8 cellular contexts compared by ENCODE assay signal in genomic region chr5:81972496-81972791, GRCh38. TPM values are rescaled to one million over a fixed set of nuclear protein-coding genes. Genes with fewer than 3 reads are reported as not detected.
DNase-seq lines count a peak whose midpoint lies in the region; ATAC-seq and TF ChIP-seq lines count a peak whose summit lies in the region.

No MANE protein-coding gene starts in this region.

- H3K27ac Mint-ChIP-seq in natural killer cell = peak overlapping the region; percentile 95 to 96

- no peaks in the 10 kb centered on the region for H3K9me3 Mint-ChIP-seq in natural killer cell

- DNase-seq in cardiac fibroblast (ENCODE audit: low read depth in 2 of 2) (no peak), natural killer cell (no peak), SK-N-DZ (ENCODE audit: low spot score) (no peak), NCI-H2107 (lab: John Stamatoyannopoulos, UW) (no peak), NCI-H2171 treated with DMSO at 0.1 percent for 48 hours (lab: John Stamatoyannopoulos, UW) (no peak), nucleus accumbens (lab: John Stamatoyannopoulos, UW) (no peak)

- H3K4me3 Mint-ChIP-seq in natural killer cell = peak overlapping the region; percentile 68

- peak overlapping the region; percentile 66 to 74 for H3K4me3 ChIP-seq in cardiac fibroblast (replicated peaks in 1 of 2; ENCODE audit: low read depth in 2 of 2, low read length in 2 of 2)

- TF ChIP-seq CTCF in cardiac fibroblast (IDR thresholded peaks at IDR 0.05; ENCODE audit: low read depth, low read length) = no peak
- no peak for TF ChIP-seq CTCF in natural killer cell (IDR thresholded peaks at IDR 0.05)

- peaks cover 15 to 19% of the 10 kb centered on the region in 2 donors for H3K4me1 Mint-ChIP-seq in natural killer cell

- H3K27me3 Mint-ChIP-seq in natural killer cell (ENCODE audit: low read depth in 2 of 2) = no peaks in the 10 kb centered on the region

- ATAC-seq in GM18858 (IDR thresholded peaks at IDR 0.05; ENCODE audit: unreplicated experiment) (peak; percentile 17), HG03565 (IDR thresholded peaks at IDR 0.05; ENCODE audit: unreplicated experiment) (peak; percentile 22), natural killer cell (no peak)

- intact Hi-C loops in natural killer cell (cut with micrococcal nuclease) = loop anchor here (2.0 to 5.0 kb wide), 2 partner anchors 120 to 222 kb away; partner anchors contain the start of gene SSBP2

- H3K36me3 Mint-ChIP-seq in natural killer cell = peaks cover 4% of the 10 kb centered on the region

RNA-seq across cellular contexts. Expression of gene ATG10, which starts 0.6 kb away (rescaled TPM):
- 10 to 100 TPM in 2 of 3 donors, 1 to 10 TPM in 1; 9.0 to 11.5 (median 11.4) TPM for total RNA-seq in natural killer cell
- 13.6 and 26.0 TPM in 2 replicates for polyA plus RNA-seq in SK-N-DZ (2014; cell fraction: cytosol; rRNA removed)
- 4.6 and 12.6 TPM in 2 replicates for polyA plus RNA-seq in SK-N-DZ (2014; cell fraction: nucleus; rRNA removed)

Comparison
In these comparisons a context has a peak if more than half of its experiments do, and no peak if none do; other contexts are left out.
1. ATAC-seq: peak in GM18858 (single experiment) and HG03565 (single experiment); none in natural killer cell (0 of 3).